In genomic region chr4:5750052-5750950, GRCh38 we compare ENCODE assay signal across 17 cellular contexts. TPM values are rescaled to one million over a fixed set of nuclear protein-coding genes. Genes with fewer than 3 reads are reported as not detected.
DNase-seq lines count a peak whose midpoint lies in the region; ATAC-seq, FAIRE-seq and TF ChIP-seq lines count a peak whose summit lies in the region.
"Had no signal": no experiment of that assay in that cellular context is flagged by ENCODE, and none has a peak within 500 bp of the region (broad histone marks: within the 10 kb centered on the region; RNA-seq: fewer than 3 reads in every experiment).

No MANE protein-coding gene starts in this region.

- peaks cover 14% of the 10 kb centered on the region for H3K27me3 Mint-ChIP-seq in glutamatergic neuron (ENCODE audit: unreplicated experiment)
- no peaks in the 10 kb centered on the region for H3K27me3 Mint-ChIP-seq in activated T-helper 1 cell treated with anti-CD3 and anti-CD28 coated beads, Interleukin-12 subunit alpha, Interleukin-12 subunit beta, Interleukin-2, Interleukin-4 antibody, amounts not matched to agents 30 ng/mL and 10 ng/mL and 1 ng/mL, durations not matched to agents 14 hours and 24 hours and 36 hours (ENCODE audit: insufficient read depth)
- H3K27me3 Mint-ChIP-seq: activated naive CD4-positive, alpha-beta T cell treated with anti-CD3 and anti-CD28 coated beads, Interleukin-2, amount 10 ng/mL, durations not matched to agents 7 days and 5 days had no signal

- H3K4me2 ChIP-seq in K562 (ENCODE audit: insufficient read depth, low read length) = no peak overlapping the region

- TF ChIP-seq POLR2A in K562 (conservative IDR thresholded peaks at IDR 0.05) = no peak

- in situ Hi-C loops in K562 (cut with MboI) = no loop called here

- TF ChIP-seq EP300 in K562 (IDR thresholded peaks at IDR 0.05; ENCODE audit: low read length) = no peak

- peaks cover 38% of the 10 kb centered on the region for H3K4me1 Mint-ChIP-seq in glutamatergic neuron (ENCODE audit: low read depth, unreplicated experiment)
- no peaks in the 10 kb centered on the region for H3K4me1 Mint-ChIP-seq in activated T-helper 1 cell treated with anti-CD3 and anti-CD28 coated beads, Interleukin-12 subunit alpha, Interleukin-12 subunit beta, Interleukin-2, Interleukin-4 antibody, amounts not matched to agents 30 ng/mL and 10 ng/mL and 1 ng/mL, durations not matched to agents 14 hours and 24 hours and 36 hours (ENCODE audit: low read depth)
- H3K4me1 Mint-ChIP-seq: activated naive CD4-positive, alpha-beta T cell treated with anti-CD3 and anti-CD28 coated beads, Interleukin-2, amount 10 ng/mL, durations not matched to agents 7 days and 5 days; natural killer cell had no signal

- no peaks in the 10 kb centered on the region for H3K79me2 ChIP-seq in K562 (ENCODE audit: control insufficient read depth, insufficient read depth, low read length)

- H3K36me3 Mint-ChIP-seq in glutamatergic neuron (ENCODE audit: unreplicated experiment) = peaks cover 4% of the 10 kb centered on the region
- H3K36me3 Mint-ChIP-seq in activated T-helper 1 cell treated with anti-CD3 and anti-CD28 coated beads, Interleukin-12 subunit alpha, Interleukin-12 subunit beta, Interleukin-2, Interleukin-4 antibody, amounts not matched to agents 30 ng/mL and 10 ng/mL and 1 ng/mL, durations not matched to agents 14 hours and 24 hours and 36 hours (ENCODE audit: low read depth) = peaks cover 3% of the 10 kb centered on the region
- H3K36me3 Mint-ChIP-seq: activated naive CD4-positive, alpha-beta T cell treated with anti-CD3 and anti-CD28 coated beads, Interleukin-2, amount 10 ng/mL, durations not matched to agents 7 days and 5 days; natural killer cell had no signal

- peaks cover 5 to 10% of the 10 kb centered on the region in 2 experiments; a peak in 3 of 5 replicates for H3K4me1 ChIP-seq in K562 (replicated peaks in 1 of 2; ENCODE audit: control insufficient read depth in 2 of 2, insufficient read depth in 2 of 2, low read length in 2 of 2)
- H3K4me1 ChIP-seq: colonic mucosa, testis had no signal

- H3K9me3 ChIP-seq in K562 (replicated peaks; ENCODE audit: control insufficient read depth, insufficient read depth, low read depth, low read length) = no peaks in the 10 kb centered on the region
- H3K9me3 ChIP-seq: colonic mucosa, testis had no signal

- TF ChIP-seq RAD21 in K562 (CRISPR knock-in tag; conservative IDR thresholded peaks at IDR 0.05 in 1 of 2, IDR thresholded peaks at IDR 0.05 in 1 of 2) = no peak

- peak overlapping the region; percentile 87 for H3K27ac Mint-ChIP-seq in glutamatergic neuron (ENCODE audit: unreplicated experiment)
- no peak overlapping the region for H3K27ac Mint-ChIP-seq in activated T-helper 1 cell treated with anti-CD3 and anti-CD28 coated beads, Interleukin-12 subunit alpha, Interleukin-12 subunit beta, Interleukin-2, Interleukin-4 antibody, amounts not matched to agents 30 ng/mL and 10 ng/mL and 1 ng/mL, durations not matched to agents 14 hours and 24 hours and 36 hours
- H3K27ac Mint-ChIP-seq: activated naive CD4-positive, alpha-beta T cell treated with anti-CD3 and anti-CD28 coated beads, Interleukin-2, amount 10 ng/mL, durations not matched to agents 7 days and 5 days; natural killer cell had no signal

- no peak overlapping the region for H3K9ac ChIP-seq in K562 (ENCODE audit: insufficient read depth in 1 of 2, low read depth in 2 of 2, low read length in 2 of 2)

- H3K4me3 Mint-ChIP-seq in glutamatergic neuron (ENCODE audit: unreplicated experiment) = peak overlapping the region; percentile 59
- no peak overlapping the region for H3K4me3 Mint-ChIP-seq in activated T-helper 1 cell treated with anti-CD3 and anti-CD28 coated beads, Interleukin-12 subunit alpha, Interleukin-12 subunit beta, Interleukin-2, Interleukin-4 antibody, amounts not matched to agents 30 ng/mL and 10 ng/mL and 1 ng/mL, durations not matched to agents 14 hours and 24 hours and 36 hours
- H3K4me3 Mint-ChIP-seq: activated naive CD4-positive, alpha-beta T cell treated with anti-CD3 and anti-CD28 coated beads, Interleukin-2, amount 10 ng/mL, durations not matched to agents 7 days and 5 days; natural killer cell had no signal

- FAIRE-seq in K562 (lab: Jason Lieb, UNC) = no peak

- no peak overlapping the region for H2AFZ ChIP-seq in K562 (ENCODE audit: low read depth, low read length)

- WGBS in K562 (ENCODE audit: insufficient coverage, low coverage, missing lambda C conversion rate) = 16% methylated on average over 10 of the region's 10 CpGs

- H3K9me1 ChIP-seq in K562 (ENCODE audit: control insufficient read depth, insufficient read depth, low read length) = no peaks in the 10 kb centered on the region

- intact Hi-C loops in K562 (cut with micrococcal nuclease) = no loop called here
- intact Hi-C loops in activated T-helper 1 cell treated with anti-CD3 and anti-CD28 coated beads, Interleukin-12 subunit alpha, Interleukin-12 subunit beta, Interleukin-2, Interleukin-4 antibody, amounts not matched to agents 30 ng/mL and 10 ng/mL and 1 ng/mL, durations not matched to agents 14 hours and 24 hours and 36 hours (cut with micrococcal nuclease) = no loop called here

- H3K27ac ChIP-seq in K562 (ENCODE audit: extremely low read depth, low read depth, low read length) = no peak overlapping the region
- H3K27ac ChIP-seq: 22Rv1, colonic mucosa, SK-N-MC, testis, VCaP had no signal

- H3K4me3 ChIP-seq in K562 = no peak overlapping the region
- H3K4me3 ChIP-seq: colonic mucosa, SK-N-MC, testis had no signal

- DNase-seq in NCI-H82 (lab: John Stamatoyannopoulos, UW) = peak; percentile 31
- no peak for DNase-seq in NCI-H82 treated with DMSO at 0.1 percent for 48 hours (lab: John Stamatoyannopoulos, UW; ENCODE audit: unreplicated experiment)
- DNase-seq in K562 (ENCODE audit: extremely low read depth in 1 of 4, low spot score in 3 of 4) = peak in 2 of 4 experiments; percentile 11 to 14
- DNase-seq in glutamatergic neuron = no peak
- peak; percentile 39 for DNase-seq in ureter (ENCODE audit: low spot score)
- DNase-seq in activated T-helper 1 cell treated with anti-CD3 and anti-CD28 coated beads, Interleukin-12 subunit alpha, Interleukin-12 subunit beta, Interleukin-2, Interleukin-4 antibody, amounts not matched to agents 30 ng/mL and 10 ng/mL and 1 ng/mL, durations not matched to agents 14 hours and 24 hours and 36 hours (ENCODE audit: low spot score) = no peak
- DNase-seq: activated naive CD4-positive, alpha-beta T cell treated with anti-CD3 and anti-CD28 coated beads, Interleukin-2, amount 10 ng/mL, durations not matched to agents 7 days and 5 days; colonic mucosa; left colon; natural killer cell; NK-92 treated with Interleukin-12 subunit alpha and Interleukin-12 subunit beta, amount 100 ng/mL, for 24 hours; testis had no signal

- no TSS peak for BruUV-seq in K562 (replicated peaks; lab: Mats Ljungman, UMichigan)

- TF ChIP-seq CTCF in K562 (IDR thresholded peaks at IDR 0.05 in 2 of 3, conservative IDR thresholded peaks at IDR 0.05 in 1 of 3; ENCODE audit: insufficient read depth in 2 of 3, low read depth in 1 of 3, low read length in 3 of 3) = no peak
- no peak for TF ChIP-seq CTCF in glutamatergic neuron (IDR thresholded peaks at IDR 0.05; ENCODE audit: partially characterized antibody, unreplicated experiment)

- H4K20me1 ChIP-seq in K562 (replicated peaks; ENCODE audit: control insufficient read depth, insufficient read depth, low read length) = no peaks in the 10 kb centered on the region; the same call in 1 of the 2 replicates

- CTCF ChIA-PET in K562 (lab: Yijun Ruan, JAX; ENCODE audit: low intra/inter-chr PET ratio) = no interaction called here

- peaks cover 10% of the 10 kb centered on the region for H3K9me3 Mint-ChIP-seq in glutamatergic neuron (ENCODE audit: unreplicated experiment)
- H3K9me3 Mint-ChIP-seq in activated T-helper 1 cell treated with anti-CD3 and anti-CD28 coated beads, Interleukin-12 subunit alpha, Interleukin-12 subunit beta, Interleukin-2, Interleukin-4 antibody, amounts not matched to agents 30 ng/mL and 10 ng/mL and 1 ng/mL, durations not matched to agents 14 hours and 24 hours and 36 hours = peaks cover 4% of the 10 kb centered on the region
- H3K9me3 Mint-ChIP-seq: natural killer cell had no signal

- H3K36me3 ChIP-seq in K562 (ENCODE audit: control insufficient read depth, insufficient read depth, low read length) = no peaks in the 10 kb centered on the region
- H3K36me3 ChIP-seq: colonic mucosa had no signal

- POLR2A ChIA-PET in K562 (lab: Yijun Ruan, JAX) = no interaction called here

- ATAC-seq in K562 = no peak
- no peak for ATAC-seq in GM18519 (IDR thresholded peaks at IDR 0.05; ENCODE audit: low FRiP score, unreplicated experiment)
- ATAC-seq in GM19351 (IDR thresholded peaks at IDR 0.05; ENCODE audit: unreplicated experiment) = no peak
- ATAC-seq: left colon, natural killer cell had no signal

- peaks cover 0 to 6% of the 10 kb centered on the region in 2 experiments; a peak in 1 of 5 replicates for H3K27me3 ChIP-seq in K562 (ENCODE audit: control insufficient read depth in 2 of 2, insufficient read depth in 2 of 2, low read length in 2 of 2)
- H3K27me3 ChIP-seq: colonic mucosa, testis had no signal

RNA-seq across cellular contexts. Expression of gene EVC, which starts 39.3 kb away (rescaled TPM):
- 3.4 and 3.9 TPM in 2 replicates for total RNA-seq in K562 (2011; cell fraction: chromatin; rRNA removed; ENCODE audit: low replicate concordance)
- 1.3 and 1.6 TPM in 2 replicates for total RNA-seq in K562 (2011; cell fraction: nucleolus; rRNA removed)
- 1.1 and 2.0 TPM in 2 replicates for total RNA-seq in K562 (2011; cell fraction: nucleoplasm; rRNA removed)
- total RNA-seq in K562 (2014; rRNA removed) (0.91 and 2.3 TPM in 2 replicates), K562 (2014; rRNA removed; fragmentation: Illumina TruSeq; extraction: Trizol) (1.1 and 1.2 TPM in 2 replicates), K562 (2015; rRNA removed; fragmentation: Illumina TruSeq; extraction: Trizol) (1.4 and 1.7 TPM in 2 replicates), K562 (2021) (3.2 and 3.4 TPM in 2 replicates), glutamatergic neuron (ENCODE audit: unreplicated experiment) (6.7 TPM), ureter (24.1 TPM)
- polyA plus RNA-seq in K562 (2011; rRNA removed) (0.01 and 0.22 TPM in 2 replicates), K562 (2014; fragmentation: Illumina TruSeq; extraction: Trizol) (1.2 and 1.5 TPM in 2 replicates), K562 (2014; fragmentation: Nextera tagmentation; extraction: Ambion mirVana) (under 1 TPM; 0.03 to 0.08 TPM), K562 (2014; rRNA removed) (2.6 and 2.7 TPM in 2 replicates)
- 0.01 and 0.10 TPM in 2 replicates for polyA plus RNA-seq in K562 (2011; cell fraction: cytosol; rRNA removed)
- 0.03 and 1.2 TPM in 2 replicates for polyA plus RNA-seq in K562 (2011; cell fraction: nucleus; rRNA removed)
- polyA plus RNA-seq in K562 (2012) = 1.3 and 3.9 TPM in 2 replicates
- polyA minus RNA-seq in K562 (2011; rRNA and poly(A)+ RNA removed) = 0.06 and 0.18 TPM in 2 replicates
- 0.10 TPM in 1 of 2 replicates, not detected in the other for polyA minus RNA-seq in K562 (2011; cell fraction: cytosol; rRNA and poly(A)+ RNA removed)
- polyA minus RNA-seq in K562 (2011; cell fraction: nucleus; rRNA and poly(A)+ RNA removed) = 0.44 and 1.1 TPM in 2 replicates
- total RNA-seq in activated T-helper 1 cell treated with anti-CD3 and anti-CD28 coated beads, Interleukin-12 subunit alpha, Interleukin-12 subunit beta, Interleukin-2, Interleukin-4 antibody, amounts not matched to agents 30 ng/mL and 10 ng/mL and 1 ng/mL, durations not matched to agents 14 hours and 24 hours and 36 hours = 1.5 and 1.9 TPM in 2 replicates

RNA-seq across cellular contexts. Expression of gene EVC2, which starts 41.9 kb away (rescaled TPM):
- total RNA-seq in K562 (2011; cell fraction: chromatin; rRNA removed; ENCODE audit: low replicate concordance) = 0.62 and 0.63 TPM in 2 replicates
- total RNA-seq in K562 (2011; cell fraction: nucleolus; rRNA removed) = 0.26 and 0.33 TPM in 2 replicates
- total RNA-seq in K562 (2011; cell fraction: nucleoplasm; rRNA removed) = 0.31 and 0.51 TPM in 2 replicates
- total RNA-seq in K562 (2014; rRNA removed) (0.54 and 0.61 TPM in 2 replicates), K562 (2014; rRNA removed; fragmentation: Illumina TruSeq; extraction: Trizol) (0.29 and 0.45 TPM in 2 replicates), K562 (2015; rRNA removed; fragmentation: Illumina TruSeq; extraction: Trizol) (0.45 and 0.51 TPM in 2 replicates), K562 (2021) (0.47 and 0.55 TPM in 2 replicates), glutamatergic neuron (ENCODE audit: unreplicated experiment) (2.3 TPM), ureter (6.1 TPM)
- polyA plus RNA-seq in K562 (2011; rRNA removed) (0.03 TPM in 1 of 2 replicates, not detected in the other), K562 (2014; fragmentation: Illumina TruSeq; extraction: Trizol) (0.26 and 0.33 TPM in 2 replicates), K562 (2014; fragmentation: Nextera tagmentation; extraction: Ambion mirVana) (under 1 TPM in 1 of 2 experiments, not detected in 1; 0.07 TPM), K562 (2014; rRNA removed) (0.36 and 0.42 TPM in 2 replicates)
- 0.01 TPM in 1 of 2 replicates, not detected in the other for polyA plus RNA-seq in K562 (2011; cell fraction: cytosol; rRNA removed)
- 0.10 TPM in 1 of 2 replicates, not detected in the other for polyA plus RNA-seq in K562 (2011; cell fraction: nucleus; rRNA removed)
- 0.36 and 1.2 TPM in 2 replicates for polyA plus RNA-seq in K562 (2012)
- 0.04 TPM in 1 of 2 replicates, not detected in the other for polyA minus RNA-seq in K562 (2011; rRNA and poly(A)+ RNA removed)
- not detected in 2 replicates for polyA minus RNA-seq in K562 (2011; cell fraction: cytosol; rRNA and poly(A)+ RNA removed)
- polyA minus RNA-seq in K562 (2011; cell fraction: nucleus; rRNA and poly(A)+ RNA removed) = 0.13 TPM in 1 of 2 replicates, not detected in the other
- total RNA-seq in activated T-helper 1 cell treated with anti-CD3 and anti-CD28 coated beads, Interleukin-12 subunit alpha, Interleukin-12 subunit beta, Interleukin-2, Interleukin-4 antibody, amounts not matched to agents 30 ng/mL and 10 ng/mL and 1 ng/mL, durations not matched to agents 14 hours and 24 hours and 36 hours = 0.32 and 0.54 TPM in 2 replicates

Comparison
In these comparisons a context has a peak if more than half of its experiments do, and no peak if none do; other contexts are left out.
1. DNase-seq: peak in NCI-H82 (single experiment) and ureter (single experiment); none in NCI-H82 treated with DMSO at 0.1 percent for 48 hours (single experiment), glutamatergic neuron (single experiment) and activated T-helper 1 cell treated with anti-CD3 and anti-CD28 coated beads, Interleukin-12 subunit alpha, Interleukin-12 subunit beta, Interleukin-2, Interleukin-4 antibody, amounts not matched to agents 30 ng/mL and 10 ng/mL and 1 ng/mL, durations not matched to agents 14 hours and 24 hours and 36 hours (single experiment).